24 cellular contexts compared by ENCODE assay signal in genomic region chr1:15519625-15520024, GRCh38. TPM values are rescaled to one million over a fixed set of nuclear protein-coding genes. Genes with fewer than 3 reads are reported as not detected.
DNase-seq lines count a peak whose midpoint lies in the region; ATAC-seq and TF ChIP-seq lines count a peak whose summit lies in the region.
"Had no signal": no experiment of that assay in that cellular context is flagged by ENCODE, and none has a peak within 500 bp of the region (broad histone marks: within the 10 kb centered on the region; RNA-seq: fewer than 3 reads in every experiment).

No MANE protein-coding gene starts in this region.

- H3K27me3 Mint-ChIP-seq in T-helper 1 cell treated with Interleukin-12 subunit alpha and Interleukin-12 subunit beta and Interleukin-4 antibody, amounts not matched to agents 30 μg/mL and 1 μg/mL, for 36 hours (ENCODE audit: low read depth), result no peaks in the 10 kb centered on the region
- H3K27me3 Mint-ChIP-seq in dendritic cell treated with granulocyte-macrophage colony-stimulating factor and Interleukin-4, amounts not matched to agents 40 ng/mL and 50 ng/mL, for 4 days, result no peaks in the 10 kb centered on the region
- no peaks in the 10 kb centered on the region for H3K27me3 Mint-ChIP-seq in Calu3 (ENCODE audit: unreplicated experiment)
- H3K27me3 Mint-ChIP-seq: CD4-positive, alpha-beta T cell; IgD-negative memory B cell had no signal

- no peak overlapping the region for H3K27ac ChIP-seq in stomach
- H3K27ac ChIP-seq: 22Rv1, A549, C4-2B, GM23248, HL-60 had no signal

- CTCF ChIA-PET in Calu3 (lab: Charles Lee), result no interaction called here

- TF ChIP-seq EP300 in stomach (IDR thresholded peaks at IDR 0.05), result no peak

- H3K27ac Mint-ChIP-seq in T-helper 1 cell treated with Interleukin-12 subunit alpha and Interleukin-12 subunit beta and Interleukin-4 antibody, amounts not matched to agents 30 μg/mL and 1 μg/mL, for 36 hours, result peak overlapping the region; percentile 32
- H3K27ac Mint-ChIP-seq in dendritic cell treated with granulocyte-macrophage colony-stimulating factor and Interleukin-4, amounts not matched to agents 40 ng/mL and 50 ng/mL, for 4 days, result peak overlapping the region; percentile 3
- H3K27ac Mint-ChIP-seq in Calu3 (ENCODE audit: unreplicated experiment), result no peak overlapping the region
- H3K27ac Mint-ChIP-seq: CD4-positive, alpha-beta T cell; HFFc6; IgD-negative memory B cell had no signal

- ATAC-seq in left lobe of liver (no peak), Right ventricle myocardium superior (ENCODE audit: poor library complexity) (no peak)
- ATAC-seq: A549 had no signal

- H3K4me3 Mint-ChIP-seq in T-helper 1 cell treated with Interleukin-12 subunit alpha and Interleukin-12 subunit beta and Interleukin-4 antibody, amounts not matched to agents 30 μg/mL and 1 μg/mL, for 36 hours, result no peak overlapping the region
- no peak overlapping the region for H3K4me3 Mint-ChIP-seq in dendritic cell treated with granulocyte-macrophage colony-stimulating factor and Interleukin-4, amounts not matched to agents 40 ng/mL and 50 ng/mL, for 4 days
- H3K4me3 Mint-ChIP-seq in Calu3 (ENCODE audit: low read depth, unreplicated experiment), result no peak overlapping the region
- H3K4me3 Mint-ChIP-seq: CD4-positive, alpha-beta T cell; HFFc6 had no signal

- peaks cover 0 to 28% (median 19%) of the 10 kb centered on the region in 4 donors for H3K36me3 ChIP-seq in stomach

- TF ChIP-seq POLR2A in stomach (IDR thresholded peaks at IDR 0.05), result no peak

- no peaks in the 10 kb centered on the region for H3K9me3 ChIP-seq in stomach
- H3K9me3 ChIP-seq: A549, Caco-2 had no signal

- no TSS peak for BruUV-seq in Calu3 (replicated peaks; lab: Mats Ljungman, UMichigan)

- peaks cover 11 to 32% (median 21%) of the 10 kb centered on the region in 4 donors for H3K4me1 ChIP-seq in stomach

- intact Hi-C loops in dendritic cell treated with granulocyte-macrophage colony-stimulating factor and Interleukin-4, amounts not matched to agents 40 ng/mL and 50 ng/mL, for 4 days (cut with micrococcal nuclease), result loop anchor here (10.0 kb wide), 1 partner anchor 165 kb away; the partner anchor contains the start of gene PLEKHM2
- intact Hi-C loops in Calu3 (cut with micrococcal nuclease; ENCODE audit: unreplicated experiment) (no loop called here), Right ventricle myocardium superior (cut with DNase I) (no loop called here), stomach (cut with DNase I; ENCODE audit: low total_unique reads) (no loop called here)

- DNase-seq in T-helper 1 cell, result no peak
- DNase-seq in left lobe of liver (ENCODE audit: low spot score), result peak; percentile 16
- no peak for DNase-seq in Calu3
- no peak for DNase-seq in Right ventricle myocardium superior
- DNase-seq in stomach, result no peak
- DNase-seq: AML-193; Caco-2; CD4-positive, alpha-beta T cell; DMS153; DMS79; GDM1; GM23248; HCEC 1CT; HFFc6 had no signal

- H3K4me1 Mint-ChIP-seq in T-helper 1 cell treated with Interleukin-12 subunit alpha and Interleukin-12 subunit beta and Interleukin-4 antibody, amounts not matched to agents 30 μg/mL and 1 μg/mL, for 36 hours (ENCODE audit: low read depth), result peaks cover 52% of the 10 kb centered on the region
- peaks cover 53% of the 10 kb centered on the region for H3K4me1 Mint-ChIP-seq in dendritic cell treated with granulocyte-macrophage colony-stimulating factor and Interleukin-4, amounts not matched to agents 40 ng/mL and 50 ng/mL, for 4 days (ENCODE audit: low read depth)
- peaks cover 11% of the 10 kb centered on the region for H3K4me1 Mint-ChIP-seq in Calu3 (ENCODE audit: low read depth, unreplicated experiment)

- peaks cover 42% of the 10 kb centered on the region for H3K36me3 Mint-ChIP-seq in T-helper 1 cell treated with Interleukin-12 subunit alpha and Interleukin-12 subunit beta and Interleukin-4 antibody, amounts not matched to agents 30 μg/mL and 1 μg/mL, for 36 hours (ENCODE audit: low read depth)
- peaks cover 34% of the 10 kb centered on the region for H3K36me3 Mint-ChIP-seq in dendritic cell treated with granulocyte-macrophage colony-stimulating factor and Interleukin-4, amounts not matched to agents 40 ng/mL and 50 ng/mL, for 4 days (ENCODE audit: low read depth)
- H3K36me3 Mint-ChIP-seq in Calu3 (ENCODE audit: insufficient read depth, unreplicated experiment), result peaks cover 22% of the 10 kb centered on the region

- no peaks in the 10 kb centered on the region for H3K9me3 Mint-ChIP-seq in T-helper 1 cell treated with Interleukin-12 subunit alpha and Interleukin-12 subunit beta and Interleukin-4 antibody, amounts not matched to agents 30 μg/mL and 1 μg/mL, for 36 hours
- H3K9me3 Mint-ChIP-seq in dendritic cell treated with granulocyte-macrophage colony-stimulating factor and Interleukin-4, amounts not matched to agents 40 ng/mL and 50 ng/mL, for 4 days, result no peaks in the 10 kb centered on the region
- H3K9me3 Mint-ChIP-seq in Calu3 (ENCODE audit: low read depth, unreplicated experiment), result no peaks in the 10 kb centered on the region
- H3K9me3 Mint-ChIP-seq: CD4-positive, alpha-beta T cell; HFFc6; IgD-negative memory B cell had no signal

- no peak for TF ChIP-seq CTCF in Calu3 (IDR thresholded peaks at IDR 0.05; ENCODE audit: unreplicated experiment)
- no peak for TF ChIP-seq CTCF in stomach (IDR thresholded peaks at IDR 0.05)

- no peak overlapping the region for H3K4me3 ChIP-seq in stomach
- H3K4me3 ChIP-seq: A549, GM23248 had no signal

- no peaks in the 10 kb centered on the region for H3K27me3 ChIP-seq in stomach

- WGBS in stomach, 5 donors, result 85 to 98% (median 92%) methylated on average over 3 of the region's 3 CpGs

RNA-seq across cellular contexts. Expression of gene CASP9, which starts 4.4 kb away (rescaled TPM):
- total RNA-seq in left lobe of liver (8.7 TPM), Calu3 (2022) (8.4 and 8.8 TPM in 2 replicates), Right ventricle myocardium superior (13.6 TPM), stomach (100 to 1,000 TPM in 1 of 5 donors, 10 to 100 TPM in 2, 1 to 10 TPM in 2; 8.3 to 125 (median 23.9) TPM)
- 10 to 100 TPM in 2 of 3 donors, 1 to 10 TPM in 1; 9.5 to 16.6 (median 16.0) TPM for polyA plus RNA-seq in stomach

RNA-seq across cellular contexts. Expression of gene DNAJC16, which starts 7.0 kb away (rescaled TPM):
- total RNA-seq in left lobe of liver, result 10.0 TPM
- 18.2 and 20.6 TPM in 2 replicates for total RNA-seq in Calu3 (2022)
- total RNA-seq in Right ventricle myocardium superior, result 16.6 TPM
- 10 to 100 TPM in 4 of 5 donors, 1 to 10 TPM in 1; 2.9 to 26.4 (median 21.7) TPM for total RNA-seq in stomach
- 1 to 10 TPM; 1.8 to 3.8 (median 2.6) TPM for polyA plus RNA-seq in stomach

RNA-seq across cellular contexts. Expression of gene CELA2B, which starts 43.7 kb away (rescaled TPM):
- total RNA-seq in left lobe of liver (0.83 TPM), Calu3 (2022) (not detected in 2 replicates), Right ventricle myocardium superior (not detected), stomach (not detected)
- not detected for polyA plus RNA-seq in stomach
- total RNA-seq: Caco-2; CD4-positive, alpha-beta T cell; Daoy; GM23248; HFFc6; HT1080 had no signal
- polyA plus RNA-seq: A549, BJ, GM23248, IgD-negative memory B cell had no signal
